Comparison of ENCODE assay signal across 21 cellular contexts in genomic region chr5:142036918-142037317, GRCh38.
"Had no signal": no experiment of that assay in that cellular context is flagged by ENCODE, and none has a peak within 500 bp of the region (broad histone marks: within the 10 kb centered on the region; RNA-seq: fewer than 3 reads in every experiment).

No MANE protein-coding gene starts in this region.

- DNase-seq: KBM-7, MG63, NCI-H1092, NCI-H1105 treated with DMSO at 0.1 percent for 48 hours, NCI-H1417 treated with DMSO at 0.1 percent for 48 hours, NCI-H146, NCI-H1694 treated with DMSO at 0.1 percent for 48 hours, NCI-H1930, NCI-H2081, NCI-H2107, NCI-H2227 treated with DMSO at 0.1 percent for 48 hours, NCI-H524, NCI-H526 treated with DMSO at 0.1 percent for 48 hours, NCI-H748 treated with DMSO at 0.1 percent for 48 hours, Right ventricle myocardium superior, RPMI8226, SIG-M5 had no signal

- H3K9me3 Mint-ChIP-seq: IgD-negative memory B cell had no signal

- H3K27me3 ChIP-seq: MG63 had no signal

- H3K9me3 ChIP-seq: MG63, SJSA1 had no signal

- H3K36me3 ChIP-seq: MG63, SJSA1 had no signal

- H3K4me3 ChIP-seq: MG63, SJSA1, SK-N-MC had no signal

- H3K4me3 Mint-ChIP-seq: IgD-negative memory B cell had no signal

- H3K27ac ChIP-seq: HL-60, SJSA1, SK-N-MC had no signal

- H3K36me3 Mint-ChIP-seq: IgD-negative memory B cell had no signal

- H3K27ac Mint-ChIP-seq: IgD-negative memory B cell had no signal

- H3K4me1 ChIP-seq: SJSA1 had no signal
